14 cellular contexts compared by ENCODE assay signal in the genomic region with DNA sequence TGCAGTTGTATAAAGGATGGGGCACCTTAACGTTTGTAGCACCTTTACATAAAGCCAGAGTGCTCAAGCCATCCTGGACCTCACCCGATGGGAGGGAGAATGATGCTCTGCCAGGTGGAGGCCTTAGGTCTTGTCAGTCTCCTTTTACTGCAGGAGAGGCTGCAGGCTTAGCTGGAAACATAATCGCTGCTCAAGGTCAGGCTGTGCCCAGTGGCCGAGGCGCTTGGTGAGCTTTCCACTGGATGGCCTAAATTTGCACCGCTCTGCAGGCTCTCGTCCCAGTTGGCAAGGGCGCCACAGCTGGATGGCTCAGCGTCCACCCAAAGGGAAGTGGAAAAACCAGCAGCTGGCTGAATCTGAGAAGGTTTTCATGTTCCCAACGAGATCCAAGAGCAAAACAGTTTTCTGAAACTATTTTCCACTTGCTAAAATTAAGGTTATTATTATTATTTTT.
DNase-seq lines count a peak whose midpoint lies in the region; ATAC-seq and TF ChIP-seq lines count a peak whose summit lies in the region.
"Had no signal": no experiment of that assay in that cellular context is flagged by ENCODE, and none has a peak within 500 bp of the region (broad histone marks: within the 10 kb centered on the region; RNA-seq: fewer than 3 reads in every experiment).

No MANE protein-coding gene starts in this region.

- H3K23ac ChIP-seq in mesenchymal stem cell (ENCODE audit: low read length in 2 of 2) = no peak overlapping the region

- H3K18ac ChIP-seq in mesenchymal stem cell (ENCODE audit: low read depth in 1 of 2, low read length in 2 of 2) = no peak overlapping the region

- H3K4ac ChIP-seq in mesenchymal stem cell (ENCODE audit: low read depth in 1 of 2, low read length in 2 of 2) = no peak overlapping the region

- no peak overlapping the region for H3K4me3 Mint-ChIP-seq in stimulated activated naive B cell treated with anti-CD40 and anti-IgM and Interleukin-4, amounts not matched to agents 10 μg/mL and 1 μg/mL and 100 μg/mL, for 72 hours
- H3K4me3 Mint-ChIP-seq: CD4-positive, CD25-positive, alpha-beta regulatory T cell; IgD-negative memory B cell had no signal

- H3K9me2 ChIP-seq in SK-N-SH = no peaks in the 10 kb centered on the region

- H3K27ac ChIP-seq in SK-N-SH (ENCODE audit: low read depth in 2 of 2, low read length in 1 of 2) (peak overlapping the region in 1 of 2 experiments; percentile 76; a peak in 2 of 4 replicates), RWPE2 (ENCODE audit: poor library complexity, severe bottlenecking) (peak overlapping the region; percentile 8), mesenchymal stem cell (ENCODE audit: low read length, poor library complexity, severe bottlenecking) (no peak overlapping the region)
- H3K27ac ChIP-seq: SJCRH30 had no signal

- peaks cover 0 to 3% of the 10 kb centered on the region in 2 donors for H3K9me3 Mint-ChIP-seq in stimulated activated naive B cell treated with anti-CD40 and anti-IgM and Interleukin-4, amounts not matched to agents 10 μg/mL and 1 μg/mL and 100 μg/mL, for 72 hours
- H3K9me3 Mint-ChIP-seq: CD4-positive, CD25-positive, alpha-beta regulatory T cell had no signal

- H3K79me1 ChIP-seq in mesenchymal stem cell (replicated peaks; ENCODE audit: low read length, poor library complexity, severe bottlenecking) = no peaks in the 10 kb centered on the region

- no peak overlapping the region for H2BK12ac ChIP-seq in mesenchymal stem cell (ENCODE audit: low read length in 2 of 2)

- no peak for TF ChIP-seq EP300 in SK-N-SH (IDR thresholded peaks at IDR 0.05; ENCODE audit: borderline replicate concordance in 1 of 2, low read depth in 1 of 2, low read length in 1 of 2)

- H3K4me1 ChIP-seq in SK-N-SH (ENCODE audit: control insufficient read depth in 1 of 2, insufficient read depth in 2 of 2, low read depth in 1 of 2, low read length in 1 of 2) (peaks cover 8 to 10% of the 10 kb centered on the region in 2 experiments; a peak in 2 of 4 replicates), RWPE2 (ENCODE audit: insufficient read depth, poor library complexity, severe bottlenecking) (peaks cover 11% of the 10 kb centered on the region), mesenchymal stem cell (ENCODE audit: control insufficient read depth, insufficient read depth, low read depth, low read length) (peaks cover 23% of the 10 kb centered on the region)
- H3K4me1 ChIP-seq: HAP-1 had no signal

- ATAC-seq in SK-N-SH treated with all-trans-retinoic acid at 6 μM for 48 hours (no peak; the same call in 2 of the 3 replicates), RWPE2 (ENCODE audit: low read depth) (no peak), HG03378 (IDR thresholded peaks at IDR 0.05; ENCODE audit: unreplicated experiment) (no peak)
- no peak for ATAC-seq in stimulated activated naive B cell treated with anti-CD40 and anti-IgM and Interleukin-4, amounts not matched to agents 10 μg/mL and 1 μg/mL and 100 μg/mL, for 72 hours (replicated peaks)

- no peak overlapping the region for H3K27ac Mint-ChIP-seq in stimulated activated naive B cell treated with anti-CD40 and anti-IgM and Interleukin-4, amounts not matched to agents 10 μg/mL and 1 μg/mL and 100 μg/mL, for 72 hours
- H3K27ac Mint-ChIP-seq: CD4-positive, CD25-positive, alpha-beta regulatory T cell; IgD-negative memory B cell had no signal

- H3K36me3 Mint-ChIP-seq in stimulated activated naive B cell treated with anti-CD40 and anti-IgM and Interleukin-4, amounts not matched to agents 10 μg/mL and 1 μg/mL and 100 μg/mL, for 72 hours = no peaks in the 10 kb centered on the region
- H3K36me3 Mint-ChIP-seq: CD4-positive, CD25-positive, alpha-beta regulatory T cell; IgD-negative memory B cell had no signal

- no peak overlapping the region for H3K14ac ChIP-seq in mesenchymal stem cell (ENCODE audit: low read length in 2 of 2)

- no peak for TF ChIP-seq CTCF in SK-N-SH (IDR thresholded peaks at IDR 0.05)
- no peak for TF ChIP-seq CTCF in RWPE2 (IDR thresholded peaks at IDR 0.05; ENCODE audit: poor library complexity, severe bottlenecking)

- H3F3A ChIP-seq in SK-N-SH (replicated peaks; ENCODE audit: insufficient read depth) = peaks cover 9% of the 10 kb centered on the region

- H3K4me3 ChIP-seq in SK-N-SH (ENCODE audit: low read depth in 2 of 2, low read length in 1 of 2) (no peak overlapping the region), RWPE2 (ENCODE audit: severe bottlenecking) (no peak overlapping the region), mesenchymal stem cell (ENCODE audit: insufficient read depth in 1 of 2, low read depth in 1 of 2, low read length in 2 of 2) (no peak overlapping the region)
- H3K4me3 ChIP-seq: HAP-1, SJCRH30 had no signal

- H3K9me3 ChIP-seq in SK-N-SH (no peaks in the 10 kb centered on the region), RWPE2 (ENCODE audit: severe bottlenecking) (no peaks in the 10 kb centered on the region), mesenchymal stem cell (ENCODE audit: control insufficient read depth, low read length) (no peaks in the 10 kb centered on the region)
- H3K9me3 ChIP-seq: HAP-1 had no signal

- peaks cover 13 to 14% of the 10 kb centered on the region in 2 donors for H3K27me3 Mint-ChIP-seq in stimulated activated naive B cell treated with anti-CD40 and anti-IgM and Interleukin-4, amounts not matched to agents 10 μg/mL and 1 μg/mL and 100 μg/mL, for 72 hours

- H4K91ac ChIP-seq in mesenchymal stem cell (ENCODE audit: low read length) = no peak overlapping the region

- TF ChIP-seq RAD21 in SK-N-SH (IDR thresholded peaks at IDR 0.05; ENCODE audit: low read length) = no peak

- H4K20me1 ChIP-seq in SK-N-SH (ENCODE audit: insufficient read depth) = no peaks in the 10 kb centered on the region

- no peak overlapping the region for H2BK5ac ChIP-seq in mesenchymal stem cell (ENCODE audit: low read depth, low read length, poor library complexity, severe bottlenecking)

- H2AFZ ChIP-seq in SK-N-SH (ENCODE audit: low read depth) (no peak overlapping the region), mesenchymal stem cell (ENCODE audit: low read depth, low read length) (no peak overlapping the region)

- H4K8ac ChIP-seq in mesenchymal stem cell (ENCODE audit: low read length) = peak overlapping the region; percentile 5

- no peaks in the 10 kb centered on the region for H3K79me2 ChIP-seq in SK-N-SH (ENCODE audit: insufficient read depth)

- H3K9ac ChIP-seq in SK-N-SH (peak overlapping the region; percentile 25; the same call in 1 of the 2 replicates), mesenchymal stem cell (ENCODE audit: low read length) (no peak overlapping the region)

- H2BK120ac ChIP-seq in mesenchymal stem cell (ENCODE audit: low read depth, low read length) = no peak overlapping the region

- no peak for DNase-seq in SK-N-SH
- DNase-seq in RWPE2 (ENCODE audit: low spot score) = no peak
- no peak for DNase-seq in mesenchymal stem cell
- DNase-seq in anterior cingulate cortex (lab: John Stamatoyannopoulos, UW) = no peak
- DNase-seq in stimulated activated naive B cell treated with anti-CD40 and anti-IgM and Interleukin-4, amounts not matched to agents 10 μg/mL and 1 μg/mL and 100 μg/mL, for 72 hours = no peak
- DNase-seq in NCI-H1694 treated with DMSO at 0.1 percent for 48 hours (lab: John Stamatoyannopoulos, UW) = no peak
- DNase-seq: CD4-positive, CD25-positive, alpha-beta regulatory T cell; NCI-H1048; NCI-H1694 had no signal

- H2AK5ac ChIP-seq in mesenchymal stem cell (ENCODE audit: low read length, severe bottlenecking) = peak overlapping the region; percentile 33

- CTCF ChIA-PET in SK-N-SH (lab: Yijun Ruan, JAX) = interaction anchor here (0.7 to 1.6 kb wide), 4 partner anchors 18 to 423 kb away, joined by 3 to 4 read pairs (median 4); no protein-coding TSS in a partner anchor

- WGBS in SK-N-SH (ENCODE audit: low lambda C conversion rate) = 73% methylated on average over 5 of the region's 10 CpGs
- WGBS in mesenchymal stem cell = 91% methylated on average over 9 of the region's 10 CpGs

- H3K4me1 Mint-ChIP-seq in stimulated activated naive B cell treated with anti-CD40 and anti-IgM and Interleukin-4, amounts not matched to agents 10 μg/mL and 1 μg/mL and 100 μg/mL, for 72 hours = no peaks in the 10 kb centered on the region
- H3K4me1 Mint-ChIP-seq: CD4-positive, CD25-positive, alpha-beta regulatory T cell had no signal

- H3K27me3 ChIP-seq in SK-N-SH (ENCODE audit: insufficient read depth) (no peaks in the 10 kb centered on the region), RWPE2 (ENCODE audit: insufficient read depth, poor library complexity, severe bottlenecking) (no peaks in the 10 kb centered on the region), mesenchymal stem cell (ENCODE audit: control insufficient read depth in 1 of 2, insufficient read depth in 1 of 2, low read length in 2 of 2) (no peaks in the 10 kb centered on the region)

- POLR2A ChIA-PET in SK-N-SH (lab: Yijun Ruan, JAX) = no interaction called here

- H3K4me2 ChIP-seq in SK-N-SH (peak overlapping the region; percentile 6; the same call in 1 of the 2 replicates), mesenchymal stem cell (ENCODE audit: low read length, poor library complexity, severe bottlenecking) (no peak overlapping the region)

- H3K36me3 ChIP-seq in SK-N-SH (replicated peaks in 1 of 2; ENCODE audit: control insufficient read depth in 1 of 2, insufficient read depth in 2 of 2, low read length in 1 of 2) (no peaks in the 10 kb centered on the region), RWPE2 (ENCODE audit: low read depth) (no peaks in the 10 kb centered on the region), mesenchymal stem cell (ENCODE audit: control insufficient read depth in 1 of 2, insufficient read depth in 2 of 2, low read depth in 1 of 2, low read length in 2 of 2) (no peaks in the 10 kb centered on the region)
- H3K36me3 ChIP-seq: HAP-1, SJCRH30 had no signal

- H2BK15ac ChIP-seq in mesenchymal stem cell (ENCODE audit: low read depth, poor library complexity, severe bottlenecking) = no peak overlapping the region

TF ChIP-seq in SK-N-SH, 30 proteins besides CTCF, POLR2A, EP300 and RAD21:
- TF ChIP-seq SMC3 (IDR thresholded peaks at IDR 0.05; ENCODE audit: low read depth, low read length) = no peak

TF ChIP-seq in SK-N-SH treated with all-trans-retinoic acid at 6 μM for 48 hours, 23 proteins besides CTCF, POLR2A, EP300 and RAD21:
- TF ChIP-seq ESRRG (CRISPR knock-in tag; IDR thresholded peaks at IDR 0.05) = no peak
- TF ChIP-seq, protein P1, sequence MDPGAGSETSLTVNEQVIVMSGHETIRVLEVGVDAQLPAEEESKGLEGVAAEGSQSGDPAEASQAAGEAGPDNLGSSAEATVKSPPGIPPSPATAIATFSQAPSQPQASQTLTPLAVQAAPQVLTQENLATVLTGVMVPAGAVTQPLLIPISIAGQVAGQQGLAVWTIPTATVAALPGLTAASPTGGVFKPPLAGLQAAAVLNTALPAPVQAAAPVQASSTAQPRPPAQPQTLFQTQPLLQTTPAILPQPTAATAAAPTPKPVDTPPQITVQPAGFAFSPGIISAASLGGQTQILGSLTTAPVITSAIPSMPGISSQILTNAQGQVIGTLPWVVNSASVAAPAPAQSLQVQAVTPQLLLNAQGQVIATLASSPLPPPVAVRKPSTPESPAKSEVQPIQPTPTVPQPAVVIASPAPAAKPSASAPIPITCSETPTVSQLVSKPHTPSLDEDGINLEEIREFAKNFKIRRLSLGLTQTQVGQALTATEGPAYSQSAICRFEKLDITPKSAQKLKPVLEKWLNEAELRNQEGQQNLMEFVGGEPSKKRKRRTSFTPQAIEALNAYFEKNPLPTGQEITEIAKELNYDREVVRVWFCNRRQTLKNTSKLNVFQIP (CRISPR knock-in tag; IDR thresholded peaks at IDR 0.05; ENCODE audit: borderline replicate concordance, low read depth) = no peak
TF ChIP-seq in SK-N-SH treated with all-trans-retinoic acid at 6 μM for 48 hours: peak in this region for 0.
